In genomic region chr2:69729266-69729665, GRCh38 we compare ENCODE assay signal across 35 cellular contexts.
"Had no signal": no experiment of that assay in that cellular context is flagged by ENCODE, and none has a peak within 500 bp of the region (broad histone marks: within the 10 kb centered on the region; RNA-seq: fewer than 3 reads in every experiment).

No MANE protein-coding gene starts in this region.

- H3K4me3 ChIP-seq: adrenal gland, body of pancreas, coronary artery, dorsolateral prefrontal cortex, esophagus muscularis mucosa, gastrocnemius medialis had no signal

- H3K36me3 Mint-ChIP-seq: activated CD4-positive, alpha-beta memory T cell treated with anti-CD3 and anti-CD28 coated beads for 36 hours; activated CD8-positive, alpha-beta memory T cell treated with anti-CD3 and anti-CD28 coated beads, Interleukin-2, amount 10 ng/mL, durations not matched to agents 7 days and 5 days; activated naive CD4-positive, alpha-beta T cell treated with anti-CD3 and anti-CD28 coated beads, Interleukin-2, amount 50 U/mL, for 24 hours; activated naive CD8-positive, alpha-beta T cell treated with anti-CD3 and anti-CD28 coated beads for 36 hours had no signal

- H3K27me3 Mint-ChIP-seq: activated B cell treated with CpG ODN at 0.5 μM for 24 hours; activated CD4-positive, alpha-beta memory T cell treated with anti-CD3 and anti-CD28 coated beads for 36 hours; activated CD4-positive, alpha-beta T cell treated with anti-CD3 and anti-CD28 coated beads for 36 hours; activated CD4-positive, alpha-beta T cell treated with anti-CD3 and anti-CD28 coated beads, Interleukin-2, amount 10 ng/mL, durations not matched to agents 24 days and 14 days; activated naive CD4-positive, alpha-beta T cell treated with anti-CD3 and anti-CD28 coated beads, Interleukin-2, amount 50 U/mL, for 24 hours; activated naive CD8-positive, alpha-beta T cell treated with anti-CD3 and anti-CD28 coated beads for 36 hours; activated naive CD8-positive, alpha-beta T cell treated with anti-CD3 and anti-CD28 coated beads, Interleukin-2, amount 50 U/mL, for 24 hours; central memory CD8-positive, alpha-beta T cell; dendritic cell treated with granulocyte-macrophage colony-stimulating factor and Interleukin-4, amounts not matched to agents 40 ng/mL and 50 ng/mL, for 4 days; T-helper 17 cell had no signal

- DNase-seq: activated B cell treated with CpG ODN at 0.5 μM for 24 hours; activated CD4-positive, alpha-beta memory T cell treated with anti-CD3 and anti-CD28 coated beads for 36 hours; activated CD4-positive, alpha-beta T cell treated with anti-CD3 and anti-CD28 coated beads for 36 hours; activated CD4-positive, alpha-beta T cell treated with anti-CD3 and anti-CD28 coated beads, Interleukin-2, amount 10 ng/mL, durations not matched to agents 24 days and 14 days; activated CD4-positive, CD25-positive, alpha-beta regulatory T cell treated with anti-CD3 and anti-CD28 coated beads, Interleukin-2, amount 50 U/mL, for 72 hours; activated CD8-positive, alpha-beta memory T cell treated with anti-CD3 and anti-CD28 coated beads, Interleukin-2, amount 50 U/mL, for 4 hours; activated CD8-positive, alpha-beta T cell treated with anti-CD3 and anti-CD28 coated beads, Interleukin-2, amount 10 ng/mL, durations not matched to agents 7 days and 5 days; activated effector memory CD4-positive, alpha-beta T cell treated with anti-CD3 and anti-CD28 coated beads, Interleukin-2, amount 50 U/mL, for 16 hours; activated naive CD4-positive, alpha-beta T cell treated with anti-CD3 and anti-CD28 coated beads for 36 hours; activated naive CD8-positive, alpha-beta T cell treated with anti-CD3 and anti-CD28 coated beads for 36 hours; activated naive CD8-positive, alpha-beta T cell treated with anti-CD3 and anti-CD28 coated beads, Interleukin-2, amount 50 U/mL, for 24 hours; activated T-cell treated with anti-CD3 and anti-CD28 coated beads, Interleukin-2, amount 50 U/mL, for 1 hour; activated T-cell treated with anti-CD3 and anti-CD28 coated beads, Interleukin-2, amount 50 U/mL, for 48 hours; amygdala; aorta; body of pancreas; dorsolateral prefrontal cortex; effector memory CD4-positive, alpha-beta T cell; erythroblast; foreskin keratinocyte; gastrocnemius medialis; T-helper 1 cell; T-helper 17 cell; T1000; WERI-Rb-1 had no signal

- H3K4me3 Mint-ChIP-seq: activated B cell treated with CpG ODN at 0.5 μM for 24 hours; activated CD4-positive, alpha-beta memory T cell treated with anti-CD3 and anti-CD28 coated beads for 36 hours; activated CD4-positive, alpha-beta T cell treated with anti-CD3 and anti-CD28 coated beads for 36 hours; activated CD4-positive, alpha-beta T cell treated with anti-CD3 and anti-CD28 coated beads, Interleukin-2, amount 10 ng/mL, durations not matched to agents 24 days and 14 days; activated CD8-positive, alpha-beta memory T cell treated with anti-CD3 and anti-CD28 coated beads, Interleukin-2, amount 10 ng/mL, durations not matched to agents 7 days and 5 days; activated CD8-positive, alpha-beta T cell treated with anti-CD3 and anti-CD28 coated beads, Interleukin-2, amount 10 ng/mL, durations not matched to agents 7 days and 5 days; activated naive CD4-positive, alpha-beta T cell treated with anti-CD3 and anti-CD28 coated beads for 36 hours; activated naive CD4-positive, alpha-beta T cell treated with anti-CD3 and anti-CD28 coated beads, Interleukin-2, amount 50 U/mL, for 24 hours; activated naive CD8-positive, alpha-beta T cell treated with anti-CD3 and anti-CD28 coated beads for 36 hours; activated naive CD8-positive, alpha-beta T cell treated with anti-CD3 and anti-CD28 coated beads, Interleukin-2, amount 50 U/mL, for 24 hours; activated T-helper 1 cell treated with anti-CD3 and anti-CD28 coated beads, Interleukin-12 subunit alpha, Interleukin-12 subunit beta, Interleukin-2, Interleukin-4 antibody, amounts not matched to agents 30 ng/mL and 10 ng/mL and 1 ng/mL, durations not matched to agents 14 hours and 24 hours and 36 hours; central memory CD8-positive, alpha-beta T cell; dendritic cell treated with granulocyte-macrophage colony-stimulating factor and Interleukin-4, amounts not matched to agents 40 ng/mL and 50 ng/mL, for 4 days; T-helper 17 cell; T-helper 2 cell treated with Interferon-gamma antibody and Interleukin-4, amounts not matched to agents 5 μg/mL and 100 μg/mL, for 36 hours had no signal

- H3K27me3 ChIP-seq: adrenal gland, body of pancreas, dorsolateral prefrontal cortex, esophagus muscularis mucosa, foreskin keratinocyte, gastrocnemius medialis had no signal

- H3K9me3 ChIP-seq: adrenal gland, body of pancreas, esophagus muscularis mucosa, gastrocnemius medialis had no signal

- H3K27ac Mint-ChIP-seq: activated B cell treated with CpG ODN at 0.5 μM for 24 hours; activated CD4-positive, alpha-beta memory T cell treated with anti-CD3 and anti-CD28 coated beads for 36 hours; activated CD4-positive, alpha-beta T cell treated with anti-CD3 and anti-CD28 coated beads for 36 hours; activated CD4-positive, alpha-beta T cell treated with anti-CD3 and anti-CD28 coated beads, Interleukin-2, amount 10 ng/mL, durations not matched to agents 24 days and 14 days; activated CD8-positive, alpha-beta memory T cell treated with anti-CD3 and anti-CD28 coated beads, Interleukin-2, amount 10 ng/mL, durations not matched to agents 7 days and 5 days; activated CD8-positive, alpha-beta T cell treated with anti-CD3 and anti-CD28 coated beads, Interleukin-2, amount 10 ng/mL, durations not matched to agents 7 days and 5 days; activated naive CD4-positive, alpha-beta T cell treated with anti-CD3 and anti-CD28 coated beads for 36 hours; activated naive CD4-positive, alpha-beta T cell treated with anti-CD3 and anti-CD28 coated beads, Interleukin-2, amount 50 U/mL, for 24 hours; activated naive CD8-positive, alpha-beta T cell treated with anti-CD3 and anti-CD28 coated beads for 36 hours; activated naive CD8-positive, alpha-beta T cell treated with anti-CD3 and anti-CD28 coated beads, Interleukin-2, amount 50 U/mL, for 24 hours; activated T-helper 1 cell treated with anti-CD3 and anti-CD28 coated beads, Interleukin-12 subunit alpha, Interleukin-12 subunit beta, Interleukin-2, Interleukin-4 antibody, amounts not matched to agents 30 ng/mL and 10 ng/mL and 1 ng/mL, durations not matched to agents 14 hours and 24 hours and 36 hours; activated T-helper 2 cell treated with anti-CD3 and anti-CD28 coated beads, Interferon-gamma antibody, Interleukin-2, Interleukin-4, amounts not matched to agents 10 μg/mL and 5 μg/mL and 100 μg/mL, durations not matched to agents 14 hours and 24 hours and 36 hours; dendritic cell treated with granulocyte-macrophage colony-stimulating factor and Interleukin-4, amounts not matched to agents 40 ng/mL and 50 ng/mL, for 4 days; T-helper 17 cell; T-helper 2 cell treated with Interferon-gamma antibody and Interleukin-4, amounts not matched to agents 5 μg/mL and 100 μg/mL, for 36 hours had no signal

- H3K9me3 Mint-ChIP-seq: activated B cell treated with CpG ODN at 0.5 μM for 24 hours; activated CD4-positive, alpha-beta memory T cell treated with anti-CD3 and anti-CD28 coated beads for 36 hours; activated CD4-positive, alpha-beta T cell treated with anti-CD3 and anti-CD28 coated beads, Interleukin-2, amount 10 ng/mL, durations not matched to agents 24 days and 14 days; activated naive CD4-positive, alpha-beta T cell treated with anti-CD3 and anti-CD28 coated beads for 36 hours; activated naive CD4-positive, alpha-beta T cell treated with anti-CD3 and anti-CD28 coated beads, Interleukin-2, amount 50 U/mL, for 24 hours; activated naive CD8-positive, alpha-beta T cell treated with anti-CD3 and anti-CD28 coated beads for 36 hours; activated naive CD8-positive, alpha-beta T cell treated with anti-CD3 and anti-CD28 coated beads, Interleukin-2, amount 50 U/mL, for 24 hours; activated T-helper 1 cell treated with anti-CD3 and anti-CD28 coated beads, Interleukin-12 subunit alpha, Interleukin-12 subunit beta, Interleukin-2, Interleukin-4 antibody, amounts not matched to agents 30 ng/mL and 10 ng/mL and 1 ng/mL, durations not matched to agents 14 hours and 24 hours and 36 hours; activated T-helper 2 cell treated with anti-CD3 and anti-CD28 coated beads, Interferon-gamma antibody, Interleukin-2, Interleukin-4, amounts not matched to agents 10 μg/mL and 5 μg/mL and 100 μg/mL, durations not matched to agents 14 hours and 24 hours and 36 hours; central memory CD8-positive, alpha-beta T cell; dendritic cell treated with granulocyte-macrophage colony-stimulating factor and Interleukin-4, amounts not matched to agents 40 ng/mL and 50 ng/mL, for 4 days; T-helper 2 cell treated with Interferon-gamma antibody and Interleukin-4, amounts not matched to agents 5 μg/mL and 100 μg/mL, for 36 hours had no signal

- H3K36me3 ChIP-seq: adrenal gland, esophagus muscularis mucosa, gastrocnemius medialis, WERI-Rb-1 had no signal

- H3K4me1 ChIP-seq: foreskin keratinocyte had no signal

- ATAC-seq: activated CD4-positive, alpha-beta T cell treated with anti-CD3 and anti-CD28 coated beads for 36 hours; activated CD8-positive, alpha-beta memory T cell treated with anti-CD3 and anti-CD28 coated beads, Interleukin-2, amount 10 ng/mL, durations not matched to agents 7 days and 5 days; activated CD8-positive, alpha-beta T cell treated with anti-CD3 and anti-CD28 coated beads, Interleukin-2, amount 10 ng/mL, durations not matched to agents 7 days and 5 days; activated naive CD8-positive, alpha-beta T cell treated with anti-CD3 and anti-CD28 coated beads, Interleukin-2, amount 50 U/mL, for 24 hours; body of pancreas; foreskin keratinocyte; gastrocnemius medialis; T-helper 17 cell had no signal

- H3K27ac ChIP-seq: adrenal gland, body of pancreas, coronary artery, dorsolateral prefrontal cortex, esophagus muscularis mucosa, foreskin keratinocyte, gastrocnemius medialis, WERI-Rb-1 had no signal
